In the genomic region with DNA sequence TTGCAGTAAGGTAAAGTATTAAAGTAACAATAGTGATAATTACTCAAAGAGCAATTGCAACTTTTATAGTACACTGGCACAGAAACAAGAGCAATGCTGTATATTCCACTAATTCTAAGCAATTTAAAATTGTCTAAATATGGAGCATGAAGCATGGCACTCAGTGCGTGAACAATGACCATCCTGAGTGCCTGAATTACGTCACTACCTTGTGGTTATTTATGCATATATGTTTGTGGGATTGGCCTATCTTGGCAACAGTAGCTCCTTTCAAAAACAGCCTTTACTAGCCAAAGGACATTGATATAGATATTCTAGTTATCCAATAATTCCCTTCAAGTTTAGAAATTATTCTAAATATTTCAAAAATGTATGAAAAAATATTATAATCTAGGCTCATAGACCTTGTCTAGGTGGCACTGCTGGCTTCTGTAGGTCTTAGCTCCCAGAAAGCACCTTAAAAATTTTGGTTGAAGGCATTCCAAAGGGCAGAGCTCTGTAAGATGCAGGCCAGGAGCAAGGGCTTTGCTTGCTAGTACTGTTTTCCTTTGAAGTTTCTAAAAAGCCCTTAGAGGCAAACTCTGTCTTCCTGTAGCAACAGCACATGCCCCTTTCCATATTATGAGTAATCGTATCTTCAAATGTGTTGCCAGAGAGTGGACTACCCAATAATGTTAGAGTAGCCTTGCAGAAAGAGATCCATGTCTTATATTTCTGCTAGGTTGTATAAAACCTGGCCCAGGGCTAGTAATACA, we compare ENCODE assay signal across 22 cellular contexts.
"Had no signal": no experiment of that assay in that cellular context is flagged by ENCODE, and none has a peak within 500 bp of the region (broad histone marks: within the 10 kb centered on the region; RNA-seq: fewer than 3 reads in every experiment).

No MANE protein-coding gene starts in this region.

- ATAC-seq: foreskin keratinocyte; heart right ventricle; left ventricle myocardium superior; lower lobe of right lung; naive thymus-derived CD8-positive, alpha-beta T cell; stimulated activated memory B cell treated with anti-CD40 and anti-IgM and Interleukin-4, amounts not matched to agents 10 μg/mL and 1 μg/mL and 100 μg/mL, for 72 hours; stimulated activated naive CD8-positive, alpha-beta T cell treated with anti-CD3 and anti-CD28 coated beads, Interleukin-15, Interleukin-2, amounts not matched to agents 100 U/mL and 50 U/mL, for 24 hours had no signal

- H3K4me1 ChIP-seq: esophagus muscularis mucosa, foreskin keratinocyte, heart right ventricle, lower lobe of right lung, parathyroid adenoma, right atrium auricular region, sigmoid colon, tibial nerve, upper lobe of left lung had no signal

- H3K27ac ChIP-seq: coronary artery, esophagus muscularis mucosa, foreskin keratinocyte, heart right ventricle, lower lobe of right lung, parathyroid adenoma, right atrium auricular region, sigmoid colon, thoracic aorta, tibial nerve, upper lobe of left lung had no signal

- H3K36me3 ChIP-seq: esophagus muscularis mucosa, heart right ventricle, lower lobe of right lung, right atrium auricular region, sigmoid colon, thoracic aorta, tibial nerve, upper lobe of left lung had no signal

- H3K9me3 ChIP-seq: esophagus muscularis mucosa, heart right ventricle, lower lobe of right lung, right atrium auricular region, sigmoid colon, thoracic aorta, tibial nerve, upper lobe of left lung had no signal

- H3K79me2 ChIP-seq: parathyroid adenoma had no signal

- H3K4me3 ChIP-seq: coronary artery, esophagus muscularis mucosa, heart right ventricle, lower lobe of right lung, right atrium auricular region, sigmoid colon, thoracic aorta, tibial nerve, upper lobe of left lung had no signal

- H3K27me3 ChIP-seq: esophagus muscularis mucosa, foreskin keratinocyte, heart right ventricle, right atrium auricular region, sigmoid colon, tibial nerve, upper lobe of left lung had no signal

- H2AFZ ChIP-seq: parathyroid adenoma had no signal

- H3K9ac ChIP-seq: parathyroid adenoma had no signal

- DNase-seq: dermis blood vessel endothelial cell; effector memory CD4-positive, alpha-beta T cell; foreskin keratinocyte; glutamatergic neuron; heart right ventricle; hippocampal formation; left ventricle myocardium superior; lower lobe of right lung; naive thymus-derived CD8-positive, alpha-beta T cell; nephron progenitor cell; sigmoid colon; stimulated activated CD4-positive, alpha-beta T cell treated with anti-CD3 and anti-CD28 coated beads, Interleukin-2, amount 100 ng/mL, for 24 hours; stimulated activated CD4-positive, alpha-beta T cell treated with anti-CD3 and anti-CD28 coated beads, Interleukin-4, amount 100 ng/mL, for 4 hours; stimulated activated naive CD8-positive, alpha-beta T cell treated with anti-CD3 and anti-CD28 coated beads, Interleukin-15, Interleukin-2, amounts not matched to agents 100 U/mL and 50 U/mL, for 24 hours; upper lobe of left lung had no signal
